In genomic region chr18:75167759-75168211, GRCh38 we compare ENCODE assay signal across 15 cellular contexts. TPM values are rescaled to one million over a fixed set of nuclear protein-coding genes. Genes with fewer than 3 reads are reported as not detected.
DNase-seq lines count a peak whose midpoint lies in the region; ATAC-seq, FAIRE-seq and TF ChIP-seq lines count a peak whose summit lies in the region.
"Had no signal": no experiment of that assay in that cellular context is flagged by ENCODE, and none has a peak within 500 bp of the region (broad histone marks: within the 10 kb centered on the region; RNA-seq: fewer than 3 reads in every experiment).

No MANE protein-coding gene starts in this region.

- DNase-seq in AG09309 (ENCODE audit: low read depth) (no peak), MG63 (peak; percentile 76), H1 (ENCODE audit: low read depth in 1 of 2, low spot score in 2 of 2) (no peak), SW 1271 (lab: John Stamatoyannopoulos, UW) (no peak)
- no peak for DNase-seq in stimulated activated CD4-positive, alpha-beta T cell treated with anti-CD3 and anti-CD28 coated beads, Interleukin-15, amount 100 ng/mL, for 24 hours
- DNase-seq: activated CD4-positive, CD25-positive, alpha-beta regulatory T cell treated with anti-CD3 and anti-CD28 coated beads, Interleukin-2, amount 50 U/mL, for 72 hours; activated T-cell treated with anti-CD3 and anti-CD28 coated beads, Interleukin-2, amount 50 U/mL, for 72 hours; BE2C; effector memory CD8-positive, alpha-beta T cell; GF-D8; NCI-H1930; occipital lobe had no signal

- H3K9me3 ChIP-seq in MG63 = no peaks in the 10 kb centered on the region
- H3K9me3 ChIP-seq in H1 (ENCODE audit: insufficient read depth in 2 of 2, low read depth in 1 of 2, low read length in 1 of 2) = no peaks in the 10 kb centered on the region
- H3K9me3 ChIP-seq in muscle layer of colon (ENCODE audit: low read length) = no peaks in the 10 kb centered on the region
- H3K9me3 ChIP-seq: BE2C had no signal

- H4K5ac ChIP-seq in H1 (ENCODE audit: insufficient read length, low read depth, low read length) = no peak overlapping the region

- H4K8ac ChIP-seq in H1 (ENCODE audit: extremely low read depth, insufficient read depth, low read length) = peak overlapping the region; percentile 4; the same call in 1 of the 2 replicates

- WGBS in H1 (ENCODE audit: extremely low coverage in 1 of 2, insufficient coverage in 1 of 2, insufficient read length in 1 of 2, insufficient replicate concordance in 2 of 2, low coverage in 1 of 2, low lambda C conversion rate in 2 of 2, missing lambda C conversion rate in 1 of 2), 2 experiments = 92% methylated on average over 19 of the region's 25 CpGs; no CpG with 5 or more reads in 1 of the 2 experiments

- no peak overlapping the region for H3K4me2 ChIP-seq in H1 (ENCODE audit: insufficient read depth in 1 of 2, low read depth in 2 of 2, low read length in 2 of 2)

- FAIRE-seq in H1 (lab: Jason Lieb, UNC) = no peak

- TF ChIP-seq CTCF in AG09309 (IDR thresholded peaks at IDR 0.05; ENCODE audit: control insufficient read depth, insufficient read depth, low read depth, low read length, missing control alignments) (no peak), H1 (IDR thresholded peaks at IDR 0.05; ENCODE audit: control extremely low read depth in 1 of 3, insufficient read depth in 1 of 3, low read depth in 1 of 3, low read length in 3 of 3) (no peak)

- H2BK20ac ChIP-seq in H1 (ENCODE audit: low read length) = no peak overlapping the region

- POLR2A ChIA-PET in H1 (lab: Charles Lee; ENCODE audit: partially characterized antibody) = no interaction called here

- H3K79me2 ChIP-seq in H1 (ENCODE audit: control insufficient read depth in 1 of 2, insufficient read depth in 2 of 2, low read length in 2 of 2) = no peaks in the 10 kb centered on the region

- H3K4me1 ChIP-seq in H1 (replicated peaks in 1 of 4; ENCODE audit: control insufficient read depth in 3 of 4, insufficient read depth in 4 of 4, low read length in 3 of 4) (peaks cover 0 to 2% (median under 1%) of the 10 kb centered on the region in 4 experiments; a peak in 2 of 7 replicates), muscle layer of colon (ENCODE audit: insufficient read depth, low read length) (peaks cover 8% of the 10 kb centered on the region)
- H3K4me1 ChIP-seq: BE2C had no signal

- H2AK5ac ChIP-seq in H1 (ENCODE audit: low read depth, low read length) = no peak overlapping the region

- H3K36me3 ChIP-seq in MG63 (no peaks in the 10 kb centered on the region), H1 (ENCODE audit: control insufficient read depth in 2 of 4, insufficient read depth in 4 of 4, low read length in 3 of 4) (no peaks in the 10 kb centered on the region), muscle layer of colon (ENCODE audit: insufficient read depth, low read length) (no peaks in the 10 kb centered on the region)
- H3K36me3 ChIP-seq: BE2C had no signal

- no peak overlapping the region for H3K4ac ChIP-seq in H1 (replicated peaks; ENCODE audit: insufficient read length, low read depth, low read length)

- no peak overlapping the region for H3K23ac ChIP-seq in H1 (ENCODE audit: insufficient read length)

- H3K18ac ChIP-seq in H1 (ENCODE audit: extremely low read depth, low read length) = no peak overlapping the region

- no peak for TF ChIP-seq POLR2A in H1 (IDR thresholded peaks at IDR 0.05; ENCODE audit: control extremely low read depth in 1 of 2, low read depth in 2 of 2, low read length in 2 of 2)

- no peak overlapping the region for H2AFZ ChIP-seq in H1 (ENCODE audit: low read length)

- H3K27me3 ChIP-seq in MG63 (no peaks in the 10 kb centered on the region), H1 (replicated peaks in 1 of 4; ENCODE audit: control insufficient read depth in 3 of 4, extremely low read depth in 1 of 4, insufficient read depth in 3 of 4, low read length in 3 of 4) (no peaks in the 10 kb centered on the region), muscle layer of colon (ENCODE audit: control insufficient read depth in 1 of 2, insufficient read depth in 2 of 2, low read length in 2 of 2) (no peaks in the 10 kb centered on the region)
- H3K27me3 ChIP-seq: BE2C had no signal

- peak overlapping the region; percentile 31 for H3K4me3 ChIP-seq in AG09309 (ENCODE audit: control insufficient read depth, low read depth, low read length)
- H3K4me3 ChIP-seq in MG63 = peak overlapping the region; percentile 41
- H3K4me3 ChIP-seq in H1 (ENCODE audit: extremely low read depth in 1 of 4, insufficient read depth in 2 of 4, low read depth in 3 of 4, low read length in 4 of 4) = no peak overlapping the region
- H3K4me3 ChIP-seq in muscle layer of colon (ENCODE audit: low read depth in 1 of 2, low read length in 2 of 2) = peak overlapping the region; percentile 25 to 46

- no peak overlapping the region for H2BK15ac ChIP-seq in H1 (ENCODE audit: low read length)

- H3K9ac ChIP-seq in H1 (replicated peaks in 1 of 4; ENCODE audit: extremely low read depth in 1 of 4, low read depth in 3 of 4, low read length in 3 of 4) (no peak overlapping the region), muscle layer of colon (ENCODE audit: low read length) (no peak overlapping the region)

- no peak overlapping the region for H3K56ac ChIP-seq in H1 (replicated peaks; ENCODE audit: insufficient read length, low read depth, low read length)

- no peaks in the 10 kb centered on the region for H3K23me2 ChIP-seq in H1 (ENCODE audit: low read depth, low read length)

- H2BK5ac ChIP-seq in H1 (ENCODE audit: low read depth, low read length) = no peak overlapping the region

- no peaks in the 10 kb centered on the region for H3K79me1 ChIP-seq in H1 (ENCODE audit: low read depth, low read length)

- CTCF ChIA-PET in H1 (lab: Charles Lee; ENCODE audit: partially characterized antibody) = no interaction called here

- no peak overlapping the region for H3K27ac ChIP-seq in H1 (ENCODE audit: low read depth, low read length)
- peak overlapping the region; percentile 76 for H3K27ac ChIP-seq in muscle layer of colon (ENCODE audit: low read depth, low read length)

- no peak overlapping the region for H4K91ac ChIP-seq in H1 (replicated peaks; ENCODE audit: insufficient read length, low read length)

- no peak for TF ChIP-seq RAD21 in H1 (IDR thresholded peaks at IDR 0.05 in 1 of 2, conservative IDR thresholded peaks at IDR 0.05 in 1 of 2; ENCODE audit: low read depth in 2 of 2, low read length in 2 of 2)

- no peak overlapping the region for H2BK12ac ChIP-seq in H1 (ENCODE audit: low read depth, low read length)

- no peak for TF ChIP-seq EP300 in H1 (IDR thresholded peaks at IDR 0.05; ENCODE audit: borderline replicate concordance in 1 of 2, low read depth in 2 of 2, low read length in 2 of 2)

- H4K20me1 ChIP-seq in H1 (replicated peaks in 1 of 2; ENCODE audit: control insufficient read depth in 1 of 2, insufficient read depth in 2 of 2, low read length in 2 of 2) = no peaks in the 10 kb centered on the region

- no peak overlapping the region for H2BK120ac ChIP-seq in H1 (replicated peaks; ENCODE audit: low read depth, low read length)

- H3K14ac ChIP-seq in H1 (ENCODE audit: insufficient read length) = no peak overlapping the region

- ATAC-seq in HG02642 (IDR thresholded peaks at IDR 0.05; ENCODE audit: poor library complexity, unreplicated experiment) (no peak), HG03378 (IDR thresholded peaks at IDR 0.05; ENCODE audit: unreplicated experiment) (no peak)
- ATAC-seq: activated T-cell treated with anti-CD3 and anti-CD28 coated beads, Interleukin-2, amount 50 U/mL, for 72 hours; effector memory CD8-positive, alpha-beta T cell had no signal

TF ChIP-seq in H1, 55 proteins besides CTCF, POLR2A, EP300 and RAD21:
- no peak for TF ChIP-seq NANOG (IDR thresholded peaks at IDR 0.05; ENCODE audit: insufficient read depth, low read depth, low read length, poor library complexity, severe bottlenecking)
- TF ChIP-seq SIN3A (conservative IDR thresholded peaks at IDR 0.05 in 1 of 2, IDR thresholded peaks at IDR 0.05 in 1 of 2; ENCODE audit: low read depth in 1 of 2, low read length in 2 of 2) = no peak

RNA-seq across cellular contexts. Expression of gene PTGR3, which starts 41.2 kb away (rescaled TPM):
- total RNA-seq in MG63 (2014; rRNA removed; shearing (Covaris generic); ENCODE audit: low replicate concordance) = 8.0 and 21.6 TPM in 2 replicates
- total RNA-seq in H1 (2021; fragmentation: NEBNext Ultra II Directional; extraction: Animal tissue kit (Norgen Biotek cat#: 25700)) = 3.6 and 3.9 TPM in 2 replicates
- polyA plus RNA-seq in H1 (2011; rRNA removed) = 2.0 and 2.8 TPM in 2 replicates
- polyA plus RNA-seq in H1 (2011; cell fraction: cytosol; rRNA removed) = 3.3 TPM
- polyA plus RNA-seq in H1 (2011; cell fraction: nucleus; rRNA removed) = 7.5 TPM
- polyA plus RNA-seq in H1 (2012, experiment 1 of 2) = 2.7 to 4.5 TPM (median 4.3 TPM) in 4 replicates
- 1.3 TPM for polyA plus RNA-seq in H1 (2012, experiment 2 of 2)
- polyA plus RNA-seq in H1 (2013, experiment 1 of 2) = 1.7 TPM
- polyA plus RNA-seq in H1 (2013, experiment 2 of 2) = 2.2 TPM
- 3.8 and 5.7 TPM in 2 replicates for polyA minus RNA-seq in H1 (2011; rRNA and poly(A)+ RNA removed)
- 5.7 TPM for polyA minus RNA-seq in H1 (2011; cell fraction: cytosol; rRNA and poly(A)+ RNA removed)
- 5.0 TPM for polyA minus RNA-seq in H1 (2011; cell fraction: nucleus; rRNA and poly(A)+ RNA removed)

RNA-seq across cellular contexts. Expression of gene TSHZ1, which starts 42.8 kb away (rescaled TPM):
- total RNA-seq in MG63 (2014; rRNA removed; shearing (Covaris generic); ENCODE audit: low replicate concordance) = 4.4 and 4.5 TPM in 2 replicates
- 0.25 and 0.32 TPM in 2 replicates for total RNA-seq in H1 (2021; fragmentation: NEBNext Ultra II Directional; extraction: Animal tissue kit (Norgen Biotek cat#: 25700))
- polyA plus RNA-seq in H1 (2011; rRNA removed) = 0.03 and 0.06 TPM in 2 replicates
- 0.08 TPM for polyA plus RNA-seq in H1 (2011; cell fraction: cytosol; rRNA removed)
- 0.11 TPM for polyA plus RNA-seq in H1 (2011; cell fraction: nucleus; rRNA removed)
- 0.08 to 0.22 TPM (median 0.13 TPM) in 4 replicates for polyA plus RNA-seq in H1 (2012, experiment 1 of 2)
- polyA plus RNA-seq in H1 (2012, experiment 2 of 2) = 0.05 TPM
- polyA plus RNA-seq in H1 (2013, experiment 1 of 2) = 0.24 TPM
- 0.20 TPM for polyA plus RNA-seq in H1 (2013, experiment 2 of 2)
- 0.07 and 0.09 TPM in 2 replicates for polyA minus RNA-seq in H1 (2011; rRNA and poly(A)+ RNA removed)
- polyA minus RNA-seq in H1 (2011; cell fraction: cytosol; rRNA and poly(A)+ RNA removed) = 0.22 TPM
- 0.20 TPM for polyA minus RNA-seq in H1 (2011; cell fraction: nucleus; rRNA and poly(A)+ RNA removed)

Comparison
In these comparisons a context has a peak if more than half of its experiments do, and no peak if none do; other contexts are left out.
1. H3K4me3 ChIP-seq: peak in AG09309 (single experiment), MG63 (single experiment) and muscle layer of colon (2 of 2); none in H1 (0 of 4).